ENCODE assay signal across 8 cellular contexts in the genomic region with DNA sequence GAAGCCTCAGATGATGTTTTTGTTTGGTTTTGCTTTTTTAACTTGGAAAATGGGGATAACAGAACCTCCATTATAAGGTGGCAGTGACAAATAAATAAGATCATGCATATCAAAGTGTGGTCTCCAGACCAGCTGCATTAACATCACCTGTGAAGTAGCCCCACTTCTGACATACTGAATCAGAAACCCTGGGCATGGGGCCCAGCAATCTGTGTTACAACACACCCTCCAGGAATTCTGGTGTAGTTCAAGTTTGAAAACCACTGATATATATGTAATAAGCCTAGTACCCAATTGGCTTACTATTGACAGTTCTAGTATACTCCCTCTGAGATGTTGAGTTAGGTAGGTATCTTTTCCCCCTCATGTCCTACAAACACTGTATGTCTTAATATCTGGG. TPM values are rescaled to one million over a fixed set of nuclear protein-coding genes. Genes with fewer than 3 reads are reported as not detected.
DNase-seq lines count a peak whose midpoint lies in the region; FAIRE-seq and TF ChIP-seq lines count a peak whose summit lies in the region.

No MANE protein-coding gene starts in this region.

- H3K9me3 ChIP-seq in kidney (ENCODE audit: control insufficient read depth in 1 of 2, low read length in 2 of 2) (no peaks in the 10 kb centered on the region), thymus (ENCODE audit: control insufficient read depth) (no peaks in the 10 kb centered on the region)

- peaks cover 81% of the 10 kb centered on the region for H3K4me1 Mint-ChIP-seq in activated CD4-positive, alpha-beta T cell treated with anti-CD3 and anti-CD28 coated beads, Interleukin-2, amount 10 ng/mL, durations not matched to agents 24 days and 14 days

- peak overlapping the region; percentile 80 for H3K4me3 Mint-ChIP-seq in activated CD4-positive, alpha-beta T cell treated with anti-CD3 and anti-CD28 coated beads, Interleukin-2, amount 10 ng/mL, durations not matched to agents 24 days and 14 days

- no peak for TF ChIP-seq CTCF in astrocyte of the spinal cord (IDR thresholded peaks at IDR 0.05; ENCODE audit: low read depth, low read length)
- no peak for TF ChIP-seq CTCF in kidney (IDR thresholded peaks at IDR 0.05; ENCODE audit: borderline replicate concordance, extremely low read depth, insufficient read depth)

- DNase-seq in activated CD4-positive, alpha-beta T cell treated with anti-CD3 and anti-CD28 coated beads, Interleukin-2, amount 10 ng/mL, durations not matched to agents 24 days and 14 days = no peak
- no peak for DNase-seq in activated CD4-positive, alpha-beta T cell treated with anti-CD3 and anti-CD28 coated beads for 4 hours
- DNase-seq in astrocyte of the spinal cord (ENCODE audit: low read depth, low spot score) = peak; percentile 93
- no peak for DNase-seq in kidney
- DNase-seq in activated CD4-positive, CD25-positive, alpha-beta regulatory T cell (lab: John Stamatoyannopoulos, UW) = no peak
- DNase-seq in H7 = no peak
- no peak for DNase-seq in AG08395 (ENCODE audit: low spot score)

- no peaks in the 10 kb centered on the region for H3K27me3 ChIP-seq in thymus (ENCODE audit: control insufficient read depth, insufficient read depth)
- H3K27me3 ChIP-seq in H7 (ENCODE audit: control insufficient read depth, insufficient read depth, low read length) = no peaks in the 10 kb centered on the region; the same call in 1 of the 2 replicates

- in situ Hi-C loops in astrocyte of the spinal cord (cut with HindIII; ENCODE audit: low sequenced_read_pairs) = no loop called here

- intact Hi-C loops in activated CD4-positive, alpha-beta T cell treated with anti-CD3 and anti-CD28 coated beads, Interleukin-2, amount 10 ng/mL, durations not matched to agents 24 days and 14 days (cut with micrococcal nuclease) = loop anchor here (1.0 kb wide), 1 partner anchor 7 kb away; no protein-coding TSS in a partner anchor
- intact Hi-C loops in kidney (cut with DNase I) = no loop called here

- H3K9ac ChIP-seq in kidney (ENCODE audit: low read length in 2 of 2) = no peak overlapping the region

- H3K36me3 ChIP-seq in kidney (ENCODE audit: control insufficient read depth in 1 of 2, insufficient read depth in 2 of 2, low read length in 2 of 2) (no peaks in the 10 kb centered on the region), thymus (ENCODE audit: control insufficient read depth, insufficient read depth) (no peaks in the 10 kb centered on the region), H7 (replicated peaks; ENCODE audit: control insufficient read depth, insufficient read depth, low read length) (no peaks in the 10 kb centered on the region)

- H3K27ac ChIP-seq in kidney (ENCODE audit: low read depth in 2 of 2, low read length in 2 of 2) (peak overlapping the region; percentile 77 to 78), thymus (ENCODE audit: low read depth) (peak overlapping the region; percentile 53)

- H3K27me3 Mint-ChIP-seq in activated CD4-positive, alpha-beta T cell treated with anti-CD3 and anti-CD28 coated beads, Interleukin-2, amount 10 ng/mL, durations not matched to agents 24 days and 14 days = no peaks in the 10 kb centered on the region

- H3K9me3 Mint-ChIP-seq in activated CD4-positive, alpha-beta T cell treated with anti-CD3 and anti-CD28 coated beads, Interleukin-2, amount 10 ng/mL, durations not matched to agents 24 days and 14 days = no peaks in the 10 kb centered on the region

- no peak for FAIRE-seq in kidney (lab: Jason Lieb, UNC)

- peaks cover 16% of the 10 kb centered on the region for H3K36me3 Mint-ChIP-seq in activated CD4-positive, alpha-beta T cell treated with anti-CD3 and anti-CD28 coated beads, Interleukin-2, amount 10 ng/mL, durations not matched to agents 24 days and 14 days (ENCODE audit: low read depth)

- H3K4me1 ChIP-seq in kidney (ENCODE audit: control insufficient read depth in 1 of 2, insufficient read depth in 1 of 2, low read depth in 1 of 2, low read length in 2 of 2) = peaks cover 26 to 27% of the 10 kb centered on the region in 2 donors
- H3K4me1 ChIP-seq in thymus (ENCODE audit: control insufficient read depth, insufficient read depth, low read length) = peaks cover 3% of the 10 kb centered on the region

- no peak overlapping the region for H3K4me3 ChIP-seq in astrocyte of the spinal cord (ENCODE audit: low read depth, low read length)
- H3K4me3 ChIP-seq in kidney (ENCODE audit: low read length in 2 of 2) = no peak overlapping the region
- no peak overlapping the region for H3K4me3 ChIP-seq in thymus (ENCODE audit: low read length)
- H3K4me3 ChIP-seq in H7 (ENCODE audit: insufficient read depth, low read depth, low read length) = no peak overlapping the region

- peak overlapping the region; percentile 86 for H3K27ac Mint-ChIP-seq in activated CD4-positive, alpha-beta T cell treated with anti-CD3 and anti-CD28 coated beads, Interleukin-2, amount 10 ng/mL, durations not matched to agents 24 days and 14 days

RNA-seq across cellular contexts. Expression of a gene that starts 24.1 kb away (rescaled TPM):
- total RNA-seq in activated CD4-positive, alpha-beta T cell treated with anti-CD3 and anti-CD28 coated beads, Interleukin-2, amount 10 ng/mL, durations not matched to agents 24 days and 14 days = 44.5 and 46.8 TPM in 2 replicates
- total RNA-seq in kidney = 30.8 TPM
- 17.3 TPM for polyA plus RNA-seq in kidney (ENCODE audit: insufficient read depth, low read depth, low replicate concordance)
- 12.7 TPM for polyA plus RNA-seq in thymus
- total RNA-seq in H7 (2014; rRNA removed; shearing (Covaris generic)) = 24.9 and 26.7 TPM in 2 replicates

RNA-seq across cellular contexts. Expression of a gene that starts 48.0 kb away (rescaled TPM):
- total RNA-seq in activated CD4-positive, alpha-beta T cell treated with anti-CD3 and anti-CD28 coated beads, Interleukin-2, amount 10 ng/mL, durations not matched to agents 24 days and 14 days = 424 and 429 TPM in 2 replicates
- total RNA-seq in kidney = 172 TPM
- 334 TPM for polyA plus RNA-seq in kidney (ENCODE audit: insufficient read depth, low read depth, low replicate concordance)
- 73.2 TPM for polyA plus RNA-seq in thymus
- total RNA-seq in H7 (2014; rRNA removed; shearing (Covaris generic)) = 151 and 168 TPM in 2 replicates
